In the genomic region with DNA sequence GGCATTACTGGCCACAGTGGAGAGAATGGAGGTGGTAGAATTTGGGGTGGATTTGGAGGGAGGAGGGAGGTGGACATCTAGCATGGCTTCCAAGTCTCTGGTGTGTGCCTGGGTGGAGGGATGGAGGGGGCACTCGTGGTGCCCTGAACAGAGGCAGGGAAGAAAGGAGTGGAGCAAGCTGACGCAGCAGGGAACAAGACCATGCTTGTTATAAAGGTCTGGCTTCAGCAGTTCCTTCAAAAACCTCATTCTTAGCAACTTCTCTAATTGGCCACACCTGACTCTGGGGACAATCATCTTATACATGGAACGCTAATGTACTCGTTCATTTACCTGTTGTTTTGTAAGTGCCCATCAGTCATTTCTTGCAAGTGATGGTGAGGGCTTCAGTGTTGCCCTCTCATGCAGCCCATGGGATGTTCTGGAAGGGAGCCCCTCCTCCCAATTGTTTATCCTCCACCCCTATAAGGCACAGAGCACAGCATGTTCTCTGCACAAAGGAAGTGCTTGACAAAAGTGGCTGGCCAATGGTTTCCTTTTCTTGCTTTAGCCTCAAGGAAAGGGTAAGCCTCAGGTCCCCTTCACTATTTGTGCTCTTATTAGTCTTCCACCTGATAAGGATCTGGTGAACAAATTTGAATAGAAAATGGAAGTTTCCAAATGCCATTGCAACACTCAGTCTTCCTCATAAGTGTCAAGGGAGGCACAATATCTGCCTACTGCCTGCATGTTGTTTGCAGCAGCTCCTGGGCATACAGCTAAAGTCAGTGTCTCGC, we compare ENCODE assay signal across 14 cellular contexts. TPM values are rescaled to one million over a fixed set of nuclear protein-coding genes. Genes with fewer than 3 reads are reported as not detected.
A peak's percentile ranks its signal among the peaks of the same experiment; 100 is the strongest.
DNase-seq lines count a peak whose midpoint lies in the region; ATAC-seq and TF ChIP-seq lines count a peak whose summit lies in the region.
"Had no signal": no experiment of that assay in that cellular context is flagged by ENCODE, and none has a peak within 500 bp of the region (broad histone marks: within the 10 kb centered on the region; RNA-seq: fewer than 3 reads in every experiment).

No MANE protein-coding gene starts in this region.

- no peaks in the 10 kb centered on the region for H3K9me3 Mint-ChIP-seq in CD4-positive, alpha-beta memory T cell
- no peaks in the 10 kb centered on the region for H3K9me3 Mint-ChIP-seq in endodermal cell
- no peaks in the 10 kb centered on the region for H3K9me3 Mint-ChIP-seq in naive thymus-derived CD8-positive, alpha-beta T cell
- H3K9me3 Mint-ChIP-seq in activated T-helper 1 cell treated with anti-CD3 and anti-CD28 coated beads, Interleukin-12 subunit alpha, Interleukin-12 subunit beta, Interleukin-2, Interleukin-4 antibody, amounts not matched to agents 30 ng/mL and 10 ng/mL and 1 ng/mL, durations not matched to agents 14 hours and 24 hours and 36 hours: peaks cover 7% of the 10 kb centered on the region

- H3K27ac ChIP-seq in CD4-positive, alpha-beta memory T cell (ENCODE audit: low read depth, low read length): no peak overlapping the region
- H3K27ac ChIP-seq in endodermal cell (ENCODE audit: low read depth, low read length): no peak overlapping the region

- no peak for TF ChIP-seq CTCF in endodermal cell (conservative IDR thresholded peaks at IDR 0.05)

- H3K4me3 ChIP-seq in CD4-positive, alpha-beta memory T cell (ENCODE audit: low read length in 2 of 2): no peak overlapping the region
- H3K4me3 ChIP-seq in endodermal cell (ENCODE audit: low read length): no peak overlapping the region
- H3K4me3 ChIP-seq: ascending aorta, lung, skin epidermis had no signal

- H3K27ac Mint-ChIP-seq in CD4-positive, alpha-beta memory T cell: peak overlapping the region in 4 of 7 donors; percentile 8 to 62 (median 47)
- H3K27ac Mint-ChIP-seq in endodermal cell: no peak overlapping the region
- peak overlapping the region in 7 of 10 donors; percentile 3 to 83 (median 51) for H3K27ac Mint-ChIP-seq in naive thymus-derived CD8-positive, alpha-beta T cell
- no peak overlapping the region for H3K27ac Mint-ChIP-seq in activated T-helper 1 cell treated with anti-CD3 and anti-CD28 coated beads, Interleukin-12 subunit alpha, Interleukin-12 subunit beta, Interleukin-2, Interleukin-4 antibody, amounts not matched to agents 30 ng/mL and 10 ng/mL and 1 ng/mL, durations not matched to agents 14 hours and 24 hours and 36 hours
- H3K27ac Mint-ChIP-seq: CD4-positive, CD25-positive, alpha-beta regulatory T cell had no signal

- ATAC-seq in naive thymus-derived CD8-positive, alpha-beta T cell: no peak

- CTCF ChIA-PET in CD4-positive, alpha-beta memory T cell (lab: Charles Lee; ENCODE audit: partially characterized antibody): interaction anchor here (1.5 kb wide), 1 partner anchor 12 kb away, joined by 3 read pairs; no protein-coding TSS in a partner anchor

- H3K9ac ChIP-seq in endodermal cell (ENCODE audit: extremely low read depth, low read length, poor library complexity, severe bottlenecking): no peak overlapping the region

- no peaks in the 10 kb centered on the region for H3K36me3 Mint-ChIP-seq in CD4-positive, alpha-beta memory T cell
- peaks cover 3% of the 10 kb centered on the region for H3K36me3 Mint-ChIP-seq in endodermal cell (ENCODE audit: low read depth)
- no peaks in the 10 kb centered on the region for H3K36me3 Mint-ChIP-seq in naive thymus-derived CD8-positive, alpha-beta T cell
- peaks cover 13% of the 10 kb centered on the region for H3K36me3 Mint-ChIP-seq in activated T-helper 1 cell treated with anti-CD3 and anti-CD28 coated beads, Interleukin-12 subunit alpha, Interleukin-12 subunit beta, Interleukin-2, Interleukin-4 antibody, amounts not matched to agents 30 ng/mL and 10 ng/mL and 1 ng/mL, durations not matched to agents 14 hours and 24 hours and 36 hours (ENCODE audit: low read depth)
- H3K36me3 Mint-ChIP-seq: CD4-positive, CD25-positive, alpha-beta regulatory T cell had no signal

- peaks cover 8% of the 10 kb centered on the region for H3K4me1 ChIP-seq in CD4-positive, alpha-beta memory T cell (ENCODE audit: insufficient read depth, low read length)
- no peaks in the 10 kb centered on the region for H3K4me1 ChIP-seq in endodermal cell (ENCODE audit: control insufficient read depth, insufficient read depth, low read length)

- DNase-seq in CD4-positive, alpha-beta memory T cell: no peak
- DNase-seq in NOMO-1 treated with DMSO at 0.1 percent for 48 hours (lab: John Stamatoyannopoulos, UW; ENCODE audit: unreplicated experiment) (peak; percentile 52), endodermal cell (peak; percentile 24), NCI-H1105 (lab: John Stamatoyannopoulos, UW) (no peak), ACHN (no peak)
- no peak for DNase-seq in naive thymus-derived CD8-positive, alpha-beta T cell
- no peak for DNase-seq in activated T-helper 1 cell treated with anti-CD3 and anti-CD28 coated beads, Interleukin-12 subunit alpha, Interleukin-12 subunit beta, Interleukin-2, Interleukin-4 antibody, amounts not matched to agents 30 ng/mL and 10 ng/mL and 1 ng/mL, durations not matched to agents 14 hours and 24 hours and 36 hours (ENCODE audit: low spot score)
- DNase-seq in activated CD4-positive, alpha-beta T cell treated with anti-CD3 and anti-CD28 coated beads for 1 hour: no peak
- DNase-seq: activated CD4-positive, alpha-beta T cell treated with anti-CD3 and anti-CD28 coated beads, Interleukin-2, amount 50 U/mL, for 4 hours; CD4-positive, CD25-positive, alpha-beta regulatory T cell; SHP77 treated with DMSO at 0.1 percent for 48 hours had no signal

- H3K9me3 ChIP-seq in CD4-positive, alpha-beta memory T cell (ENCODE audit: control insufficient read depth in 1 of 2, low read length in 2 of 2): no peaks in the 10 kb centered on the region
- peaks cover 7% of the 10 kb centered on the region for H3K9me3 ChIP-seq in endodermal cell (ENCODE audit: control insufficient read depth, low read length)
- H3K9me3 ChIP-seq: ascending aorta had no signal

- POLR2A ChIA-PET in CD4-positive, alpha-beta memory T cell (lab: Charles Lee; ENCODE audit: partially characterized antibody): no interaction called here
- POLR2A ChIA-PET in naive thymus-derived CD8-positive, alpha-beta T cell (lab: Charles Lee): no interaction called here

- no peak overlapping the region for H3K4me3 Mint-ChIP-seq in CD4-positive, alpha-beta memory T cell
- no peak overlapping the region for H3K4me3 Mint-ChIP-seq in endodermal cell
- peak overlapping the region in 1 of 10 donors; percentile 34 for H3K4me3 Mint-ChIP-seq in naive thymus-derived CD8-positive, alpha-beta T cell
- no peak overlapping the region for H3K4me3 Mint-ChIP-seq in activated T-helper 1 cell treated with anti-CD3 and anti-CD28 coated beads, Interleukin-12 subunit alpha, Interleukin-12 subunit beta, Interleukin-2, Interleukin-4 antibody, amounts not matched to agents 30 ng/mL and 10 ng/mL and 1 ng/mL, durations not matched to agents 14 hours and 24 hours and 36 hours
- H3K4me3 Mint-ChIP-seq: CD4-positive, CD25-positive, alpha-beta regulatory T cell had no signal

- 94 to 100% methylated on average over 5 of the region's 5 CpGs for WGBS in endodermal cell (ENCODE audit: insufficient coverage in 1 of 2, insufficient read length in 1 of 2), 2 experiments

- intact Hi-C loops in CD4-positive, alpha-beta memory T cell (cut with micrococcal nuclease): no loop called here
- intact Hi-C loops in activated T-helper 1 cell treated with anti-CD3 and anti-CD28 coated beads, Interleukin-12 subunit alpha, Interleukin-12 subunit beta, Interleukin-2, Interleukin-4 antibody, amounts not matched to agents 30 ng/mL and 10 ng/mL and 1 ng/mL, durations not matched to agents 14 hours and 24 hours and 36 hours (cut with micrococcal nuclease): no loop called here

- H3K36me3 ChIP-seq in CD4-positive, alpha-beta memory T cell (ENCODE audit: insufficient read depth, low read length): no peaks in the 10 kb centered on the region
- H3K36me3 ChIP-seq in endodermal cell (ENCODE audit: control insufficient read depth, insufficient read depth, low read length): no peaks in the 10 kb centered on the region

- H3K4me1 Mint-ChIP-seq in CD4-positive, alpha-beta memory T cell: peaks cover 11 to 21% (median 12%) of the 10 kb centered on the region in 4 donors
- H3K4me1 Mint-ChIP-seq in endodermal cell: peaks cover 7% of the 10 kb centered on the region
- H3K4me1 Mint-ChIP-seq in naive thymus-derived CD8-positive, alpha-beta T cell: peaks cover 7 to 48% (median 28%) of the 10 kb centered on the region in 4 donors
- peaks cover 34% of the 10 kb centered on the region for H3K4me1 Mint-ChIP-seq in activated T-helper 1 cell treated with anti-CD3 and anti-CD28 coated beads, Interleukin-12 subunit alpha, Interleukin-12 subunit beta, Interleukin-2, Interleukin-4 antibody, amounts not matched to agents 30 ng/mL and 10 ng/mL and 1 ng/mL, durations not matched to agents 14 hours and 24 hours and 36 hours (ENCODE audit: low read depth)

- H3K27me3 Mint-ChIP-seq in CD4-positive, alpha-beta memory T cell: no peaks in the 10 kb centered on the region
- H3K27me3 Mint-ChIP-seq in endodermal cell (ENCODE audit: insufficient read depth): no peaks in the 10 kb centered on the region
- H3K27me3 Mint-ChIP-seq in naive thymus-derived CD8-positive, alpha-beta T cell: no peaks in the 10 kb centered on the region
- H3K27me3 Mint-ChIP-seq in activated T-helper 1 cell treated with anti-CD3 and anti-CD28 coated beads, Interleukin-12 subunit alpha, Interleukin-12 subunit beta, Interleukin-2, Interleukin-4 antibody, amounts not matched to agents 30 ng/mL and 10 ng/mL and 1 ng/mL, durations not matched to agents 14 hours and 24 hours and 36 hours (ENCODE audit: insufficient read depth): no peaks in the 10 kb centered on the region
- H3K27me3 Mint-ChIP-seq: CD4-positive, CD25-positive, alpha-beta regulatory T cell had no signal

- in situ Hi-C loops in ACHN (cut with HindIII; ENCODE audit: low pct_ligation_motif_present, low pct_unique_long_range_greater_than_20kb, low sequenced_read_pairs): no loop called here

- no peaks in the 10 kb centered on the region for H3K27me3 ChIP-seq in CD4-positive, alpha-beta memory T cell (ENCODE audit: insufficient read depth, low read length)
- H3K27me3 ChIP-seq in endodermal cell (ENCODE audit: control insufficient read depth, insufficient read depth, low read length, poor library complexity, severe bottlenecking): no peaks in the 10 kb centered on the region
- H3K27me3 ChIP-seq: ascending aorta had no signal

RNA-seq across cellular contexts. Expression of a gene that starts 39.3 kb away (rescaled TPM):
- 1 to 10 TPM in 1 of 2 experiments, under 1 TPM in 1; 0.97 to 1.1 TPM for total RNA-seq in CD4-positive, alpha-beta memory T cell
- under 1 TPM in 1 of 2 donors, not detected in 1; 0.95 TPM for polyA plus RNA-seq in CD4-positive, alpha-beta memory T cell
- 1 to 10 TPM in 1 of 2 donors, under 1 TPM in 1; 0.71 to 1.9 TPM for total RNA-seq in endodermal cell
- polyA plus RNA-seq in endodermal cell (2013, experiment 1 of 2): 1.6 TPM
- 1.5 TPM for polyA plus RNA-seq in endodermal cell (2013, experiment 2 of 2)
- 1 to 10 TPM; 1.7 to 2.0 TPM for total RNA-seq in naive thymus-derived CD8-positive, alpha-beta T cell
- polyA plus RNA-seq in naive thymus-derived CD8-positive, alpha-beta T cell: 1 to 10 TPM in 1 of 3 donors, under 1 TPM in 2; 0.08 to 1.2 (median 0.88) TPM
- total RNA-seq in activated T-helper 1 cell treated with anti-CD3 and anti-CD28 coated beads, Interleukin-12 subunit alpha, Interleukin-12 subunit beta, Interleukin-2, Interleukin-4 antibody, amounts not matched to agents 30 ng/mL and 10 ng/mL and 1 ng/mL, durations not matched to agents 14 hours and 24 hours and 36 hours: 12.4 and 13.6 TPM in 2 replicates

Comparison
In these comparisons a context has a peak if more than half of its experiments do, and no peak if none do; other contexts are left out.
1. DNase-seq: peak in NOMO-1 treated with DMSO at 0.1 percent for 48 hours (single experiment) and endodermal cell (single experiment); none in CD4-positive, alpha-beta memory T cell (0 of 5), naive thymus-derived CD8-positive, alpha-beta T cell (0 of 10), NCI-H1105 (single experiment), ACHN (single experiment), activated T-helper 1 cell treated with anti-CD3 and anti-CD28 coated beads, Interleukin-12 subunit alpha, Interleukin-12 subunit beta, Interleukin-2, Interleukin-4 antibody, amounts not matched to agents 30 ng/mL and 10 ng/mL and 1 ng/mL, durations not matched to agents 14 hours and 24 hours and 36 hours (single experiment) and activated CD4-positive, alpha-beta T cell treated with anti-CD3 and anti-CD28 coated beads for 1 hour (single experiment).
2. H3K27ac Mint-ChIP-seq: peak in CD4-positive, alpha-beta memory T cell (4 of 7) and naive thymus-derived CD8-positive, alpha-beta T cell (7 of 10); none in endodermal cell (single experiment) and activated T-helper 1 cell treated with anti-CD3 and anti-CD28 coated beads, Interleukin-12 subunit alpha, Interleukin-12 subunit beta, Interleukin-2, Interleukin-4 antibody, amounts not matched to agents 30 ng/mL and 10 ng/mL and 1 ng/mL, durations not matched to agents 14 hours and 24 hours and 36 hours (single experiment).